Comparison of ENCODE assay signal across 1 cellular context in genomic region chr3:121574449-121574848, GRCh38.
TF ChIP-seq lines count a peak whose summit lies in the region.

No MANE protein-coding gene starts in this region.

TF ChIP-seq in K562, 482 proteins besides CTCF, POLR2A, EP300 and RAD21 (continued from another document):
- no peak for TF ChIP-seq SMAD3 (CRISPR knock-in tag; conservative IDR thresholded peaks at IDR 0.05)
- TF ChIP-seq, protein P1, sequence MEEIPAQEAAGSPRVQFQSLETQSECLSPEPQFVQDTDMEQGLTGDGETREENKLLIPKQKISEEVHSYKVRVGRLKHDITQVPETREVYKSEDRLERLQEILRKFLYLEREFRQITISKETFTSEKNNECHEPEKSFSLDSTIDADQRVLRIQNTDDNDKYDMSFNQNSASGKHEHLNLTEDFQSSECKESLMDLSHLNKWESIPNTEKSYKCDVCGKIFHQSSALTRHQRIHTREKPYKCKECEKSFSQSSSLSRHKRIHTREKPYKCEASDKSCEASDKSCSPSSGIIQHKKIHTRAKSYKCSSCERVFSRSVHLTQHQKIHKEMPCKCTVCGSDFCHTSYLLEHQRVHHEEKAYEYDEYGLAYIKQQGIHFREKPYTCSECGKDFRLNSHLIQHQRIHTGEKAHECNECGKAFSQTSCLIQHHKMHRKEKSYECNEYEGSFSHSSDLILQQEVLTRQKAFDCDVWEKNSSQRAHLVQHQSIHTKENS (CRISPR knock-in tag; IDR thresholded peaks at IDR 0.05), result no peak
- TF ChIP-seq ZNF316 (IDR thresholded peaks at IDR 0.05), result peak; percentile 69
- peak; percentile 63 for TF ChIP-seq CBFA2T2 (conservative IDR thresholded peaks at IDR 0.05)
- 0 out of 2 replicates have a peak, but pooled peaks have one; percentile 15 for TF ChIP-seq FOXM1 (IDR thresholded peaks at IDR 0.05; ENCODE audit: low read depth)
- TF ChIP-seq FOXM1 (CRISPR knock-in tag; IDR thresholded peaks at IDR 0.05; ENCODE audit: low read depth), result no peak
- peak; percentile 87 for TF ChIP-seq SMARCE1 (IDR thresholded peaks at IDR 0.05)
- TF ChIP-seq HDAC1 (IDR thresholded peaks at IDR 0.05), result 0 out of 4 replicates have a peak, but pooled peaks of 1 of the 2 experiments have one; percentile 34
- TF ChIP-seq, protein P2, sequence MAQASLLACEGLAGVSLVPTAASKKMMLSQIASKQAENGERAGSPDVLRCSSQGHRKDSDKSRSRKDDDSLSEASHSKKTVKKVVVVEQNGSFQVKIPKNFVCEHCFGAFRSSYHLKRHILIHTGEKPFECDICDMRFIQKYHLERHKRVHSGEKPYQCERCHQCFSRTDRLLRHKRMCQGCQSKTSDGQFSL (CRISPR knock-in tag; IDR thresholded peaks at IDR 0.05), result no peak
- TF ChIP-seq, protein P2 (tag; IDR thresholded peaks at IDR 0.05), result no peak
- TF ChIP-seq KLF16 (IDR thresholded peaks at IDR 0.05), result no peak
- TF ChIP-seq CBX3 (IDR thresholded peaks at IDR 0.05; ENCODE audit: borderline replicate concordance in 1 of 2, low read length in 2 of 2), result no peak
- TF ChIP-seq, protein P3, sequence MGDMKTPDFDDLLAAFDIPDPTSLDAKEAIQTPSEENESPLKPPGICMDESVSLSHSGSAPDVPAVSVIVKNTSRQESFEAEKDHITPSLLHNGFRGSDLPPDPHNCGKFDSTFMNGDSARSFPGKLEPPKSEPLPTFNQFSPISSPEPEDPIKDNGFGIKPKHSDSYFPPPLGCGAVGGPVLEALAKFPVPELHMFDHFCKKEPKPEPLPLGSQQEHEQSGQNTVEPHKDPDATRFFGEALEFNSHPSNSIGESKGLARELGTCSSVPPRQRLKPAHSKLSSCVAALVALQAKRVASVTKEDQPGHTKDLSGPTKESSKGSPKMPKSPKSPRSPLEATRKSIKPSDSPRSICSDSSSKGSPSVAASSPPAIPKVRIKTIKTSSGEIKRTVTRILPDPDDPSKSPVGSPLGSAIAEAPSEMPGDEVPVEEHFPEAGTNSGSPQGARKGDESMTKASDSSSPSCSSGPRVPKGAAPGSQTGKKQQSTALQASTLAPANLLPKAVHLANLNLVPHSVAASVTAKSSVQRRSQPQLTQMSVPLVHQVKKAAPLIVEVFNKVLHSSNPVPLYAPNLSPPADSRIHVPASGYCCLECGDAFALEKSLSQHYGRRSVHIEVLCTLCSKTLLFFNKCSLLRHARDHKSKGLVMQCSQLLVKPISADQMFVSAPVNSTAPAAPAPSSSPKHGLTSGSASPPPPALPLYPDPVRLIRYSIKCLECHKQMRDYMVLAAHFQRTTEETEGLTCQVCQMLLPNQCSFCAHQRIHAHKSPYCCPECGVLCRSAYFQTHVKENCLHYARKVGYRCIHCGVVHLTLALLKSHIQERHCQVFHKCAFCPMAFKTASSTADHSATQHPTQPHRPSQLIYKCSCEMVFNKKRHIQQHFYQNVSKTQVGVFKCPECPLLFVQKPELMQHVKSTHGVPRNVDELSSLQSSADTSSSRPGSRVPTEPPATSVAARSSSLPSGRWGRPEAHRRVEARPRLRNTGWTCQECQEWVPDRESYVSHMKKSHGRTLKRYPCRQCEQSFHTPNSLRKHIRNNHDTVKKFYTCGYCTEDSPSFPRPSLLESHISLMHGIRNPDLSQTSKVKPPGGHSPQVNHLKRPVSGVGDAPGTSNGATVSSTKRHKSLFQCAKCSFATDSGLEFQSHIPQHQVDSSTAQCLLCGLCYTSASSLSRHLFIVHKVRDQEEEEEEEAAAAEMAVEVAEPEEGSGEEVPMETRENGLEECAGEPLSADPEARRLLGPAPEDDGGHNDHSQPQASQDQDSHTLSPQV (IDR thresholded peaks at IDR 0.05), result no peak
- TF ChIP-seq, protein P4, sequence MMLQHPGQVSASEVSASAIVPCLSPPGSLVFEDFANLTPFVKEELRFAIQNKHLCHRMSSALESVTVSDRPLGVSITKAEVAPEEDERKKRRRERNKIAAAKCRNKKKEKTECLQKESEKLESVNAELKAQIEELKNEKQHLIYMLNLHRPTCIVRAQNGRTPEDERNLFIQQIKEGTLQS (IDR thresholded peaks at IDR 0.05), result peak; percentile 75
- TF ChIP-seq, protein P4 (CRISPR knock-in tag; conservative IDR thresholded peaks at IDR 0.05), result no peak
- no peak for TF ChIP-seq POLR2AphosphoS5 (IDR thresholded peaks at IDR 0.05; ENCODE audit: control insufficient read depth, insufficient read depth, low read depth, low read length)
- no peak for TF ChIP-seq ZNF398 (CRISPR knock-in tag; IDR thresholded peaks at IDR 0.05)
- no peak for TF ChIP-seq TCF7 (IDR thresholded peaks at IDR 0.05; ENCODE audit: borderline replicate concordance)
- TF ChIP-seq ZC3H8 (IDR thresholded peaks at IDR 0.05), result no peak
- TF ChIP-seq GATA2 (CRISPR knock-in tag; IDR thresholded peaks at IDR 0.05), result 0 out of 2 replicates have a peak, but pooled peaks have one; percentile 24
- peak; percentile 30; the same call in 1 of the 2 replicates for TF ChIP-seq NCOR1 (IDR thresholded peaks at IDR 0.05)
- TF ChIP-seq, protein P5, sequence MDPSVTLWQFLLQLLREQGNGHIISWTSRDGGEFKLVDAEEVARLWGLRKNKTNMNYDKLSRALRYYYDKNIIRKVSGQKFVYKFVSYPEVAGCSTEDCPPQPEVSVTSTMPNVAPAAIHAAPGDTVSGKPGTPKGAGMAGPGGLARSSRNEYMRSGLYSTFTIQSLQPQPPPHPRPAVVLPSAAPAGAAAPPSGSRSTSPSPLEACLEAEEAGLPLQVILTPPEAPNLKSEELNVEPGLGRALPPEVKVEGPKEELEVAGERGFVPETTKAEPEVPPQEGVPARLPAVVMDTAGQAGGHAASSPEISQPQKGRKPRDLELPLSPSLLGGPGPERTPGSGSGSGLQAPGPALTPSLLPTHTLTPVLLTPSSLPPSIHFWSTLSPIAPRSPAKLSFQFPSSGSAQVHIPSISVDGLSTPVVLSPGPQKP (CRISPR knock-in tag; IDR thresholded peaks at IDR 0.05), result no peak
- no peak for TF ChIP-seq SIX5 (IDR thresholded peaks at IDR 0.05; ENCODE audit: borderline replicate concordance in 1 of 2, insufficient read depth in 1 of 2, low read depth in 1 of 2, low read length in 2 of 2)
- no peak for TF ChIP-seq ELF2 (CRISPR knock-in tag; IDR thresholded peaks at IDR 0.05)
- TF ChIP-seq, protein P6, sequence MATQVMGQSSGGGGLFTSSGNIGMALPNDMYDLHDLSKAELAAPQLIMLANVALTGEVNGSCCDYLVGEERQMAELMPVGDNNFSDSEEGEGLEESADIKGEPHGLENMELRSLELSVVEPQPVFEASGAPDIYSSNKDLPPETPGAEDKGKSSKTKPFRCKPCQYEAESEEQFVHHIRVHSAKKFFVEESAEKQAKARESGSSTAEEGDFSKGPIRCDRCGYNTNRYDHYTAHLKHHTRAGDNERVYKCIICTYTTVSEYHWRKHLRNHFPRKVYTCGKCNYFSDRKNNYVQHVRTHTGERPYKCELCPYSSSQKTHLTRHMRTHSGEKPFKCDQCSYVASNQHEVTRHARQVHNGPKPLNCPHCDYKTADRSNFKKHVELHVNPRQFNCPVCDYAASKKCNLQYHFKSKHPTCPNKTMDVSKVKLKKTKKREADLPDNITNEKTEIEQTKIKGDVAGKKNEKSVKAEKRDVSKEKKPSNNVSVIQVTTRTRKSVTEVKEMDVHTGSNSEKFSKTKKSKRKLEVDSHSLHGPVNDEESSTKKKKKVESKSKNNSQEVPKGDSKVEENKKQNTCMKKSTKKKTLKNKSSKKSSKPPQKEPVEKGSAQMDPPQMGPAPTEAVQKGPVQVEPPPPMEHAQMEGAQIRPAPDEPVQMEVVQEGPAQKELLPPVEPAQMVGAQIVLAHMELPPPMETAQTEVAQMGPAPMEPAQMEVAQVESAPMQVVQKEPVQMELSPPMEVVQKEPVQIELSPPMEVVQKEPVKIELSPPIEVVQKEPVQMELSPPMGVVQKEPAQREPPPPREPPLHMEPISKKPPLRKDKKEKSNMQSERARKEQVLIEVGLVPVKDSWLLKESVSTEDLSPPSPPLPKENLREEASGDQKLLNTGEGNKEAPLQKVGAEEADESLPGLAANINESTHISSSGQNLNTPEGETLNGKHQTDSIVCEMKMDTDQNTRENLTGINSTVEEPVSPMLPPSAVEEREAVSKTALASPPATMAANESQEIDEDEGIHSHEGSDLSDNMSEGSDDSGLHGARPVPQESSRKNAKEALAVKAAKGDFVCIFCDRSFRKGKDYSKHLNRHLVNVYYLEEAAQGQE (CRISPR knock-in tag; IDR thresholded peaks at IDR 0.05; ENCODE audit: low read depth), result no peak
- TF ChIP-seq MECOM (CRISPR knock-in tag; IDR thresholded peaks at IDR 0.05), result no peak
- TF ChIP-seq ZNF134 (CRISPR knock-in tag; conservative IDR thresholded peaks at IDR 0.05), result no peak
- TF ChIP-seq, protein P7, sequence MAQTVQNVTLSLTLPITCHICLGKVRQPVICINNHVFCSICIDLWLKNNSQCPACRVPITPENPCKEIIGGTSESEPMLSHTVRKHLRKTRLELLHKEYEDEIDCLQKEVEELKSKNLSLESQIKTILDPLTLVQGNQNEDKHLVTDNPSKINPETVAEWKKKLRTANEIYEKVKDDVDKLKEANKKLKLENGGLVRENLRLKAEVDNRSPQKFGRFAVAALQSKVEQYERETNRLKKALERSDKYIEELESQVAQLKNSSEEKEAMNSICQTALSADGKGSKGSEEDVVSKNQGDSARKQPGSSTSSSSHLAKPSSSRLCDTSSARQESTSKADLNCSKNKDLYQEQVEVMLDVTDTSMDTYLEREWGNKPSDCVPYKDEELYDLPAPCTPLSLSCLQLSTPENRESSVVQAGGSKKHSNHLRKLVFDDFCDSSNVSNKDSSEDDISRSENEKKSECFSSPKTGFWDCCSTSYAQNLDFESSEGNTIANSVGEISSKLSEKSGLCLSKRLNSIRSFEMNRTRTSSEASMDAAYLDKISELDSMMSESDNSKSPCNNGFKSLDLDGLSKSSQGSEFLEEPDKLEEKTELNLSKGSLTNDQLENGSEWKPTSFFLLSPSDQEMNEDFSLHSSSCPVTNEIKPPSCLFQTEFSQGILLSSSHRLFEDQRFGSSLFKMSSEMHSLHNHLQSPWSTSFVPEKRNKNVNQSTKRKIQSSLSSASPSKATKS (CRISPR knock-in tag; IDR thresholded peaks at IDR 0.05), result no peak
- TF ChIP-seq, protein P8, sequence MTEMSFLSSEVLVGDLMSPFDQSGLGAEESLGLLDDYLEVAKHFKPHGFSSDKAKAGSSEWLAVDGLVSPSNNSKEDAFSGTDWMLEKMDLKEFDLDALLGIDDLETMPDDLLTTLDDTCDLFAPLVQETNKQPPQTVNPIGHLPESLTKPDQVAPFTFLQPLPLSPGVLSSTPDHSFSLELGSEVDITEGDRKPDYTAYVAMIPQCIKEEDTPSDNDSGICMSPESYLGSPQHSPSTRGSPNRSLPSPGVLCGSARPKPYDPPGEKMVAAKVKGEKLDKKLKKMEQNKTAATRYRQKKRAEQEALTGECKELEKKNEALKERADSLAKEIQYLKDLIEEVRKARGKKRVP (CRISPR knock-in tag; IDR thresholded peaks at IDR 0.05), result no peak
- peak; percentile 76 for TF ChIP-seq SOX6 (IDR thresholded peaks at IDR 0.05)
- TF ChIP-seq PRMT5 (CRISPR knock-in tag; IDR thresholded peaks at IDR 0.05), result no peak
- no peak for TF ChIP-seq BRD4 (IDR thresholded peaks at IDR 0.05)
- TF ChIP-seq, protein P9, sequence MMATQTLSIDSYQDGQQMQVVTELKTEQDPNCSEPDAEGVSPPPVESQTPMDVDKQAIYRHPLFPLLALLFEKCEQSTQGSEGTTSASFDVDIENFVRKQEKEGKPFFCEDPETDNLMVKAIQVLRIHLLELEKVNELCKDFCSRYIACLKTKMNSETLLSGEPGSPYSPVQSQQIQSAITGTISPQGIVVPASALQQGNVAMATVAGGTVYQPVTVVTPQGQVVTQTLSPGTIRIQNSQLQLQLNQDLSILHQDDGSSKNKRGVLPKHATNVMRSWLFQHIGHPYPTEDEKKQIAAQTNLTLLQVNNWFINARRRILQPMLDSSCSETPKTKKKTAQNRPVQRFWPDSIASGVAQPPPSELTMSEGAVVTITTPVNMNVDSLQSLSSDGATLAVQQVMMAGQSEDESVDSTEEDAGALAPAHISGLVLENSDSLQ (IDR thresholded peaks at IDR 0.05), result peak; percentile 80
- TF ChIP-seq RBFOX2 (IDR thresholded peaks at IDR 0.05; ENCODE audit: low read depth, low read length), result no peak
- TF ChIP-seq, protein P10, sequence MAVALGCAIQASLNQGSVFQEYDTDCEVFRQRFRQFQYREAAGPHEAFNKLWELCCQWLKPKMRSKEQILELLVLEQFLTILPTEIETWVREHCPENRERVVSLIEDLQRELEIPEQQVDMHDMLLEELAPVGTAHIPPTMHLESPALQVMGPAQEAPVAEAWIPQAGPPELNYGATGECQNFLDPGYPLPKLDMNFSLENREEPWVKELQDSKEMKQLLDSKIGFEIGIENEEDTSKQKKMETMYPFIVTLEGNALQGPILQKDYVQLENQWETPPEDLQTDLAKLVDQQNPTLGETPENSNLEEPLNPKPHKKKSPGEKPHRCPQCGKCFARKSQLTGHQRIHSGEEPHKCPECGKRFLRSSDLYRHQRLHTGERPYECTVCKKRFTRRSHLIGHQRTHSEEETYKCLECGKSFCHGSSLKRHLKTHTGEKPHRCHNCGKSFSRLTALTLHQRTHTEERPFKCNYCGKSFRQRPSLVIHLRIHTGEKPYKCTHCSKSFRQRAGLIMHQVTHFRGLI (CRISPR knock-in tag; IDR thresholded peaks at IDR 0.05), result no peak
- TF ChIP-seq ATF2 (CRISPR knock-in tag; IDR thresholded peaks at IDR 0.05), result no peak
